Comparison of ENCODE assay signal across 7 cellular contexts in genomic region chr2:85134255-85135065, GRCh38. TPM values are rescaled to one million over a fixed set of nuclear protein-coding genes. Genes with fewer than 3 reads are reported as not detected.
DNase-seq lines count a peak whose midpoint lies in the region; ATAC-seq and TF ChIP-seq lines count a peak whose summit lies in the region.

No MANE protein-coding gene starts in this region.

- TF ChIP-seq POLR2A in body of pancreas (IDR thresholded peaks at IDR 0.05): no peak

- no peaks in the 10 kb centered on the region for H3K4me1 Mint-ChIP-seq in stimulated activated effector memory CD8-positive, alpha-beta T cell treated with anti-CD3 and anti-CD28 coated beads, Interleukin-12 subunit alpha, Interleukin-12 subunit beta, amount 100 ng/mL, for 72 hours

- ATAC-seq in body of pancreas (no peak), HG03432 (IDR thresholded peaks at IDR 0.05; ENCODE audit: unreplicated experiment) (no peak)
- no peak for ATAC-seq in stimulated activated effector memory CD8-positive, alpha-beta T cell treated with anti-CD3 and anti-CD28 coated beads, Interleukin-12 subunit alpha, Interleukin-12 subunit beta, amount 100 ng/mL, for 72 hours

- intact Hi-C loops in body of pancreas (cut with DNase I): loop anchor here (5.0 kb wide), 1 partner anchor 153 kb away; no protein-coding TSS in a partner anchor

- no peaks in the 10 kb centered on the region for H3K27me3 ChIP-seq in body of pancreas

- peaks cover 15% of the 10 kb centered on the region for H3K4me1 ChIP-seq in body of pancreas

- WGBS in body of pancreas, 2 donors: 34 to 90% methylated on average over 22 to 47 of the region's 57 CpGs

- DNase-seq in HuH-7.5 (ENCODE audit: low spot score): peak; percentile 74
- peak; percentile 17 to 42 (median 24) for DNase-seq in body of pancreas
- peak; percentile 63 for DNase-seq in iPS-NIHi7 (ENCODE audit: extremely low spot score)
- DNase-seq in stimulated activated effector memory CD8-positive, alpha-beta T cell treated with anti-CD3 and anti-CD28 coated beads, Interleukin-12 subunit alpha, Interleukin-12 subunit beta, amount 100 ng/mL, for 72 hours (ENCODE audit: low spot score in 2 of 2): peak in 1 of 2 donors; percentile 55
- DNase-seq in DMS153 treated with DMSO at 0.1 percent for 48 hours (lab: John Stamatoyannopoulos, UW; ENCODE audit: unreplicated experiment): no peak
- no peak for DNase-seq in stimulated activated CD4-positive, alpha-beta T cell treated with anti-CD3 and anti-CD28 coated beads, Interleukin-12 subunit alpha, Interleukin-12 subunit beta, amount 100 ng/mL, for 4 hours

- H3K36me3 ChIP-seq in body of pancreas (replicated peaks in 1 of 2; ENCODE audit: insufficient read depth in 1 of 2, low read depth in 2 of 2): no peaks in the 10 kb centered on the region

- H3K36me3 Mint-ChIP-seq in stimulated activated effector memory CD8-positive, alpha-beta T cell treated with anti-CD3 and anti-CD28 coated beads, Interleukin-12 subunit alpha, Interleukin-12 subunit beta, amount 100 ng/mL, for 72 hours: no peaks in the 10 kb centered on the region

- no peak for TF ChIP-seq CTCF in body of pancreas (IDR thresholded peaks at IDR 0.05)

- H3K4me3 Mint-ChIP-seq in stimulated activated effector memory CD8-positive, alpha-beta T cell treated with anti-CD3 and anti-CD28 coated beads, Interleukin-12 subunit alpha, Interleukin-12 subunit beta, amount 100 ng/mL, for 72 hours: peak overlapping the region; percentile 71

- peak overlapping the region in 1 of 2 donors; percentile 25 for H3K4me3 ChIP-seq in body of pancreas

- H3K27ac ChIP-seq in body of pancreas: peak overlapping the region in 2 of 4 donors; percentile 14 to 50

- H3K9me3 Mint-ChIP-seq in stimulated activated effector memory CD8-positive, alpha-beta T cell treated with anti-CD3 and anti-CD28 coated beads, Interleukin-12 subunit alpha, Interleukin-12 subunit beta, amount 100 ng/mL, for 72 hours: no peaks in the 10 kb centered on the region

- no peaks in the 10 kb centered on the region for H3K9me3 ChIP-seq in body of pancreas

- H3K27ac Mint-ChIP-seq in stimulated activated effector memory CD8-positive, alpha-beta T cell treated with anti-CD3 and anti-CD28 coated beads, Interleukin-12 subunit alpha, Interleukin-12 subunit beta, amount 100 ng/mL, for 72 hours: no peak overlapping the region

RNA-seq across cellular contexts. Expression of gene TCF7L1, which starts 1.3 kb away (rescaled TPM):
- 1 to 10 TPM; 2.1 to 4.3 TPM for total RNA-seq in body of pancreas

Comparison
In these comparisons a context has a peak if more than half of its experiments do, and no peak if none do; other contexts are left out.
1. DNase-seq: peak in HuH-7.5 (single experiment), body of pancreas (4 of 4) and iPS-NIHi7 (single experiment); none in DMS153 treated with DMSO at 0.1 percent for 48 hours (single experiment) and stimulated activated CD4-positive, alpha-beta T cell treated with anti-CD3 and anti-CD28 coated beads, Interleukin-12 subunit alpha, Interleukin-12 subunit beta, amount 100 ng/mL, for 4 hours (single experiment).